27 cellular contexts compared by ENCODE assay signal in genomic region chr2:72819501-72819900, GRCh38.
"Had no signal": no experiment of that assay in that cellular context is flagged by ENCODE, and none has a peak within 500 bp of the region (broad histone marks: within the 10 kb centered on the region; RNA-seq: fewer than 3 reads in every experiment).

No MANE protein-coding gene starts in this region.

- H3K27me3 ChIP-seq: esophagus squamous epithelium, heart right ventricle, ovary, right lobe of liver, stomach, thyroid gland had no signal

- ATAC-seq: effector memory CD8-positive, alpha-beta T cell; heart right ventricle; left ventricle myocardium superior; lower lobe of right lung; natural killer cell; stimulated activated effector memory CD8-positive, alpha-beta T cell treated with anti-CD3 and anti-CD28 coated beads, Interleukin-12 subunit alpha, Interleukin-12 subunit beta, amount 100 ng/mL, for 72 hours had no signal

- H3K4me3 ChIP-seq: coronary artery, esophagus squamous epithelium, heart right ventricle, lower lobe of right lung, ovary, right lobe of liver, smooth muscle cell, stomach, thyroid gland had no signal

- H3K27ac ChIP-seq: coronary artery, esophagus squamous epithelium, lower lobe of right lung, ovary, right lobe of liver, stomach, thyroid gland had no signal

- DNase-seq: dermis blood vessel endothelial cell; effector memory CD8-positive, alpha-beta T cell; erythroblast; esophagus squamous epithelium; foreskin melanocyte; glutamatergic neuron; heart right ventricle; hippocampal formation; left ventricle myocardium superior; lower lobe of right lung; natural killer cell; occipital lobe; ovary; posterior cingulate gyrus; right lobe of liver; stimulated activated CD4-positive, alpha-beta T cell treated with anti-CD3 and anti-CD28 coated beads, Interleukin-12 subunit alpha, Interleukin-12 subunit beta, amount 100 ng/mL, for 4 hours; stimulated activated CD4-positive, alpha-beta T cell treated with anti-CD3 and anti-CD28 coated beads, Interleukin-1b, Interleukin-23, amount 100 ng/mL, for 48 hours; stimulated activated CD4-positive, alpha-beta T cell treated with anti-CD3 and anti-CD28 coated beads, Interleukin-4, amount 100 ng/mL, for 1 hour; stimulated activated naive CD4-positive, alpha-beta T cell treated with Interleukin-2 at 50 U/mL for 16 hours; stomach; thyroid gland; trophoblast cell had no signal

- H3K36me3 ChIP-seq: esophagus squamous epithelium, heart right ventricle, lower lobe of right lung, ovary, right lobe of liver, stomach, thyroid gland had no signal

- H3K9me3 ChIP-seq: esophagus squamous epithelium, heart right ventricle, lower lobe of right lung, ovary, right lobe of liver, stomach, thyroid gland had no signal

- H3K4me2 ChIP-seq: smooth muscle cell had no signal

- FAIRE-seq: endometrium, islet of Langerhans had no signal
